8 cellular contexts compared by ENCODE assay signal in the genomic region with DNA sequence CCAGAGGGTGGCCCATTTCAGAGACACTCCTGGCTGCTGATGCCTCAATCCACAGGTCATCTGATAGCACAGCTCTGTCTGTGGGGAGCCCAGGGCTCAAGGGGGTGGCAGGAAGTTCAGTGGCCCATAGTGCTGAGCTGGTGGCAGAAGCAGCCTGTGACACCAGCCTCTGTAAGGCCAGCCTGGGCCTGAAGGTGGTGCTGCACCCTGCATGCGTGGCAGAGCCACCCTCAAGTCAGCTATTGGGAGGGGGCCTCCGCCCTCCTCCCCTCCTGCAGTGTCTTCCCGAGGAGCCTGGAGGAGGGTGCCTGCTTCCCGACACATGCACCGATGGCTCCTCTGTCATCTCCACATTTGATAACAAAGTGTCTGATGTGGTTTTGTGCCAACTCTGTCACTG. TPM values are rescaled to one million over a fixed set of nuclear protein-coding genes. Genes with fewer than 3 reads are reported as not detected.
DNase-seq lines count a peak whose midpoint lies in the region; ATAC-seq and TF ChIP-seq lines count a peak whose summit lies in the region.

No MANE protein-coding gene starts in this region.

- intact Hi-C loops in sigmoid colon (cut with DNase I) = no loop called here

- ATAC-seq in GM18517 (IDR thresholded peaks at IDR 0.05; ENCODE audit: unreplicated experiment) (peak; percentile 50), HG02678 (IDR thresholded peaks at IDR 0.05; ENCODE audit: unreplicated experiment) (peak; percentile 59)

- DNase-seq in AG10803 (ENCODE audit: low read depth) (no peak), OCI-M1 (lab: John Stamatoyannopoulos, UW) (peak; percentile 68), erythroblast (lab: John Stamatoyannopoulos, UW) (peak; percentile 24 to 31), inferior parietal cortex (ENCODE audit: extremely low spot score) (no peak), sigmoid colon (no peak)
- DNase-seq in stimulated activated CD4-positive, alpha-beta T cell treated with anti-CD3 and anti-CD28 coated beads, Interleukin-1b, Interleukin-23, amount 100 ng/mL, for 48 hours = peak; percentile 37

- TF ChIP-seq CTCF in AG10803 (conservative IDR thresholded peaks at IDR 0.05; ENCODE audit: low read length) = peak; percentile 34
- TF ChIP-seq CTCF in sigmoid colon (IDR thresholded peaks at IDR 0.05) = no peak

- no peak overlapping the region for H3K27ac ChIP-seq in sigmoid colon

- no peak overlapping the region for H3K4me3 ChIP-seq in AG10803 (ENCODE audit: low read length)
- no peak overlapping the region for H3K4me3 ChIP-seq in sigmoid colon

- TF ChIP-seq POLR2A in erythroblast (IDR thresholded peaks at IDR 0.05; ENCODE audit: low read length) = no peak
- TF ChIP-seq POLR2A in sigmoid colon (IDR thresholded peaks at IDR 0.05) = no peak

- H3K4me1 ChIP-seq in sigmoid colon = peaks cover 0 to 8% (median 2%) of the 10 kb centered on the region in 4 donors

- WGBS in sigmoid colon, 2 donors = 65 to 78% methylated on average over 5 of the region's 5 CpGs

- H3K9me3 ChIP-seq in sigmoid colon = no peaks in the 10 kb centered on the region

- H3K27me3 ChIP-seq in sigmoid colon = no peaks in the 10 kb centered on the region

- H3K36me3 ChIP-seq in sigmoid colon = no peaks in the 10 kb centered on the region

- TF ChIP-seq EP300 in sigmoid colon (IDR thresholded peaks at IDR 0.05) = no peak

RNA-seq across cellular contexts. Expression of gene PLA1A, which starts 3.0 kb away (rescaled TPM):
- total RNA-seq in sigmoid colon = 1 to 10 TPM; 1.2 to 4.6 (median 2.1) TPM
- 1 to 10 TPM in 1 of 3 donors, under 1 TPM in 1, not detected in 1; 0.69 to 2.9 TPM for polyA plus RNA-seq in sigmoid colon

RNA-seq across cellular contexts. Expression of gene ADPRH, which starts 21.4 kb away (rescaled TPM):
- total RNA-seq in sigmoid colon = 10 to 100 TPM in 1 of 4 donors, 1 to 10 TPM in 3; 6.3 to 11.6 (median 9.7) TPM
- 1 to 10 TPM; 1.2 to 7.2 (median 2.8) TPM for polyA plus RNA-seq in sigmoid colon

RNA-seq across cellular contexts. Expression of gene CD80, which starts 41.3 kb away (rescaled TPM):
- total RNA-seq in sigmoid colon = 1 to 10 TPM in 1 of 4 donors, under 1 TPM in 1, not detected in 2; 0.27 to 2.2 TPM
- 1 to 10 TPM in 2 of 3 donors, not detected in 1; 1.2 to 2.0 TPM for polyA plus RNA-seq in sigmoid colon

RNA-seq across cellular contexts. Expression of gene POPDC2, which starts 59.7 kb away (rescaled TPM):
- 100 to 1,000 TPM in 3 of 4 donors, 10 to 100 TPM in 1; 86.6 to 203 (median 169) TPM for total RNA-seq in sigmoid colon
- polyA plus RNA-seq in sigmoid colon = 10 to 100 TPM in 1 of 3 donors, 1 to 10 TPM in 2; 1.2 to 13.1 (median 3.6) TPM

Comparison
In these comparisons a context has a peak if more than half of its experiments do, and no peak if none do; other contexts are left out.
1. DNase-seq: peak in OCI-M1 (single experiment), erythroblast (2 of 2) and stimulated activated CD4-positive, alpha-beta T cell treated with anti-CD3 and anti-CD28 coated beads, Interleukin-1b, Interleukin-23, amount 100 ng/mL, for 48 hours (single experiment); none in AG10803 (single experiment), inferior parietal cortex (single experiment) and sigmoid colon (single experiment).